ENCODE assay signal across 7 cellular contexts in genomic region chr12:42332301-42332894, GRCh38. TPM values are rescaled to one million over a fixed set of nuclear protein-coding genes. Genes with fewer than 3 reads are reported as not detected.
DNase-seq lines count a peak whose midpoint lies in the region; ATAC-seq, FAIRE-seq and TF ChIP-seq lines count a peak whose summit lies in the region.

No MANE protein-coding gene starts in this region.

- no peak overlapping the region for H3K27ac Mint-ChIP-seq in central memory CD8-positive, alpha-beta T cell (ENCODE audit: low read depth)

- 0 out of 2 replicates have a peak, but pooled peaks have one; percentile 26 for TF ChIP-seq RAD21 in HepG2 (CRISPR knock-in tag; IDR thresholded peaks at IDR 0.05)

- no peak overlapping the region for H3K4me3 Mint-ChIP-seq in central memory CD8-positive, alpha-beta T cell

- POLR2A ChIA-PET in HepG2 (lab: Yijun Ruan, JAX): no interaction called here

- CTCF ChIA-PET in HepG2 (lab: Yijun Ruan, JAX; ENCODE audit: low intra/inter-chr PET ratio, low total read pairs): interaction anchor here (1.3 to 2.3 kb wide), 2 partner anchors 77 to 203 kb away, joined by 4 to 16 read pairs; no protein-coding TSS in a partner anchor

- peaks cover 47% of the 10 kb centered on the region for H3K4me1 ChIP-seq in HepG2 (ENCODE audit: insufficient read depth, low read length)

- peaks cover 55% of the 10 kb centered on the region for H3K4me1 Mint-ChIP-seq in central memory CD8-positive, alpha-beta T cell

- no peak overlapping the region for H3K4me2 ChIP-seq in HepG2 (ENCODE audit: low read depth, low read length)

- TF ChIP-seq POLR2A in HepG2 (IDR thresholded peaks at IDR 0.05; ENCODE audit: insufficient read depth in 1 of 2, low read depth in 2 of 2, low read length in 2 of 2): no peak

- peaks cover 20% of the 10 kb centered on the region for H3K36me3 Mint-ChIP-seq in central memory CD8-positive, alpha-beta T cell (ENCODE audit: insufficient read depth)

- no peaks in the 10 kb centered on the region for H3K27me3 Mint-ChIP-seq in central memory CD8-positive, alpha-beta T cell

- in situ Hi-C loops in HepG2 (cut with HindIII; ENCODE audit: extremely low pct_ligation_motif_present, low pct_unique_long_range_greater_than_20kb): no loop called here

- H3K27me3 ChIP-seq in HepG2 (ENCODE audit: control insufficient read depth in 1 of 2, insufficient read depth in 2 of 2, low read length in 2 of 2): no peaks in the 10 kb centered on the region

- TF ChIP-seq CTCF in HepG2 (CRISPR knock-in tag; IDR thresholded peaks at IDR 0.05): peak; percentile 52

- ATAC-seq in GM19372 (IDR thresholded peaks at IDR 0.05; ENCODE audit: low read depth, unreplicated experiment) (peak; percentile 79), HG03558 (IDR thresholded peaks at IDR 0.05; ENCODE audit: extremely low read depth, unreplicated experiment) (peak; percentile 63), HepG2 (peak; percentile 51)
- peak; percentile 64 for ATAC-seq in central memory CD8-positive, alpha-beta T cell (replicated peaks; ENCODE audit: extremely low read depth, poor library complexity, severe bottlenecking)

- WGBS in HepG2 (ENCODE audit: low lambda C conversion rate): 47% methylated on average over 4 of the region's 4 CpGs

- no peaks in the 10 kb centered on the region for H3K9me3 Mint-ChIP-seq in central memory CD8-positive, alpha-beta T cell

- intact Hi-C loops in HepG2 (cut with micrococcal nuclease; ENCODE audit: unreplicated experiment): loop anchor here (1.0 to 2.0 kb wide), 2 partner anchors 40 to 203 kb away; no protein-coding TSS in a partner anchor

- no TSS peak for BruUV-seq in HepG2 (replicated peaks; lab: Mats Ljungman, UMichigan)

- no peak overlapping the region for H3K27ac ChIP-seq in HepG2 (ENCODE audit: extremely low read length, insufficient read depth, low read length)

- peaks cover 27% of the 10 kb centered on the region for H4K20me1 ChIP-seq in HepG2 (ENCODE audit: insufficient read depth, low read length)

- H2AFZ ChIP-seq in HepG2 (ENCODE audit: low read length): no peak overlapping the region

- H3K36me3 ChIP-seq in HepG2 (replicated peaks in 1 of 2; ENCODE audit: control insufficient read depth in 1 of 2, insufficient read depth in 2 of 2, low read length in 2 of 2): peaks cover 0 to 7% of the 10 kb centered on the region in 2 experiments; a peak in 3 of 5 replicates

- H3K4me3 ChIP-seq in HepG2 (replicated peaks in 1 of 3; ENCODE audit: insufficient read depth in 1 of 3, low read depth in 2 of 3, low read length in 3 of 3): no peak overlapping the region

- H3K9ac ChIP-seq in HepG2 (ENCODE audit: insufficient read depth, low read depth, low read length): no peak overlapping the region

- no peak for TF ChIP-seq EP300 in HepG2 (IDR thresholded peaks at IDR 0.05; ENCODE audit: low read depth in 2 of 2, low read length in 2 of 2)
- TF ChIP-seq EP300 in HepG2 (CRISPR knock-in tag; IDR thresholded peaks at IDR 0.05; ENCODE audit: borderline replicate concordance): no peak

- H3K9me3 ChIP-seq in HepG2 (ENCODE audit: low read length): no peaks in the 10 kb centered on the region

- FAIRE-seq in HepG2 (lab: Jason Lieb, UNC): no peak

- DNase-seq in Daoy (ENCODE audit: low read depth) (peak; percentile 9), NOMO-1 treated with dmso at 0.1 percent for 144 hours (lab: John Stamatoyannopoulos, UW; ENCODE audit: unreplicated experiment) (peak; percentile 1), HepG2 (ENCODE audit: low spot score) (peak; percentile 34), GF-D8 (lab: John Stamatoyannopoulos, UW) (no peak)
- no peak for DNase-seq in central memory CD8-positive, alpha-beta T cell (ENCODE audit: low spot score in 2 of 2)

- H3K79me2 ChIP-seq in HepG2 (ENCODE audit: insufficient read depth, low read length): peaks cover 71% of the 10 kb centered on the region

TF ChIP-seq in HepG2, 621 proteins besides CTCF, POLR2A, EP300 and RAD21 (continues in another document):
- TF ChIP-seq SSRP1 (CRISPR knock-in tag; IDR thresholded peaks at IDR 0.05) (no peak), KAT7 (CRISPR knock-in tag; IDR thresholded peaks at IDR 0.05; ENCODE audit: borderline replicate concordance) (no peak), ZFP91 (CRISPR knock-in tag; IDR thresholded peaks at IDR 0.05; ENCODE audit: borderline replicate concordance) (no peak), ZNF816 (CRISPR knock-in tag; IDR thresholded peaks at IDR 0.05; ENCODE audit: borderline replicate concordance) (no peak), ZNF562 (CRISPR knock-in tag; IDR thresholded peaks at IDR 0.05; ENCODE audit: borderline replicate concordance) (no peak), FOXO4 (CRISPR knock-in tag; conservative IDR thresholded peaks at IDR 0.05) (no peak)

RNA-seq across cellular contexts. Expression of gene PPHLN1, which starts 6.4 kb away (rescaled TPM):
- 84.1 and 91.9 TPM in 2 replicates for total RNA-seq in Daoy (2014; rRNA removed; shearing (Covaris generic))
- 66.0 and 84.1 TPM in 2 replicates for total RNA-seq in HepG2 (2016; rRNA removed; fragmentation: Illumina TruSeq; extraction: Trizol)
- total RNA-seq in HepG2 (2016; cell fraction: cytosol; rRNA removed; fragmentation: Illumina TruSeq; extraction: Trizol; ENCODE audit: low read depth): 30.8 and 34.8 TPM in 2 replicates
- 67.4 and 90.9 TPM in 2 replicates for total RNA-seq in HepG2 (2016; cell fraction: insoluble cytoplasmic fraction; rRNA removed; fragmentation: Illumina TruSeq; extraction: Trizol)
- total RNA-seq in HepG2 (2016; cell fraction: membrane; rRNA removed; fragmentation: Illumina TruSeq; extraction: Trizol): 19.0 and 24.2 TPM in 2 replicates
- total RNA-seq in HepG2 (2016; cell fraction: nucleus; rRNA removed; fragmentation: Illumina TruSeq; extraction: Trizol): 50.4 and 54.3 TPM in 2 replicates
- 34.7 and 43.4 TPM in 2 replicates for polyA plus RNA-seq in HepG2 (2011; rRNA removed)
- 16.1 and 24.0 TPM in 2 replicates for polyA plus RNA-seq in HepG2 (2011; cell fraction: cytosol; rRNA removed)
- 40.6 and 51.5 TPM in 2 replicates for polyA plus RNA-seq in HepG2 (2011; cell fraction: nucleus; rRNA removed)
- polyA plus RNA-seq in HepG2 (2012): 32.0 and 46.1 TPM in 2 replicates
- 3.3 and 3.6 TPM in 2 replicates for polyA plus RNA-seq in HepG2 (2016; cell fraction: cytosol; fragmentation: Illumina TruSeq; extraction: Trizol; ENCODE audit: low read depth)
- 82.9 and 84.4 TPM in 2 replicates for polyA plus RNA-seq in HepG2 (2016; cell fraction: insoluble cytoplasmic fraction; fragmentation: Illumina TruSeq; extraction: Trizol; ENCODE audit: low read depth)
- 7.7 and 8.9 TPM in 2 replicates for polyA plus RNA-seq in HepG2 (2016; cell fraction: membrane; fragmentation: Illumina TruSeq; extraction: Trizol; ENCODE audit: low read depth)
- polyA plus RNA-seq in HepG2 (2016; cell fraction: nucleus; fragmentation: Illumina TruSeq; extraction: Trizol; ENCODE audit: insufficient read depth, low read depth): 65.4 and 67.6 TPM in 2 replicates
- polyA minus RNA-seq in HepG2 (2011; rRNA and poly(A)+ RNA removed; ENCODE audit: low replicate concordance): 11.0 and 27.5 TPM in 2 replicates
- polyA minus RNA-seq in HepG2 (2011; cell fraction: cytosol; rRNA and poly(A)+ RNA removed): 18.3 and 19.3 TPM in 2 replicates
- polyA minus RNA-seq in HepG2 (2011; cell fraction: nucleus; rRNA and poly(A)+ RNA removed): 102 and 120 TPM in 2 replicates

RNA-seq across cellular contexts. Expression of gene ZCRB1, which starts 6.5 kb away (rescaled TPM):
- total RNA-seq in Daoy (2014; rRNA removed; shearing (Covaris generic)): 52.9 and 64.9 TPM in 2 replicates
- 49.8 and 76.2 TPM in 2 replicates for total RNA-seq in HepG2 (2016; rRNA removed; fragmentation: Illumina TruSeq; extraction: Trizol)
- total RNA-seq in HepG2 (2016; cell fraction: cytosol; rRNA removed; fragmentation: Illumina TruSeq; extraction: Trizol; ENCODE audit: low read depth): 27.3 and 35.5 TPM in 2 replicates
- 50.5 and 74.4 TPM in 2 replicates for total RNA-seq in HepG2 (2016; cell fraction: insoluble cytoplasmic fraction; rRNA removed; fragmentation: Illumina TruSeq; extraction: Trizol)
- total RNA-seq in HepG2 (2016; cell fraction: membrane; rRNA removed; fragmentation: Illumina TruSeq; extraction: Trizol): 56.3 and 67.3 TPM in 2 replicates
- total RNA-seq in HepG2 (2016; cell fraction: nucleus; rRNA removed; fragmentation: Illumina TruSeq; extraction: Trizol): 16.7 and 18.9 TPM in 2 replicates
- polyA plus RNA-seq in HepG2 (2011; rRNA removed): 35.9 and 43.5 TPM in 2 replicates
- 12.7 and 13.0 TPM in 2 replicates for polyA plus RNA-seq in HepG2 (2011; cell fraction: cytosol; rRNA removed)
- 5.1 and 7.0 TPM in 2 replicates for polyA plus RNA-seq in HepG2 (2011; cell fraction: nucleus; rRNA removed)
- polyA plus RNA-seq in HepG2 (2012): 38.1 and 46.1 TPM in 2 replicates
- polyA plus RNA-seq in HepG2 (2016; cell fraction: cytosol; fragmentation: Illumina TruSeq; extraction: Trizol; ENCODE audit: low read depth): 39.6 and 60.0 TPM in 2 replicates
- 86.0 and 86.8 TPM in 2 replicates for polyA plus RNA-seq in HepG2 (2016; cell fraction: insoluble cytoplasmic fraction; fragmentation: Illumina TruSeq; extraction: Trizol; ENCODE audit: low read depth)
- 56.5 and 73.0 TPM in 2 replicates for polyA plus RNA-seq in HepG2 (2016; cell fraction: membrane; fragmentation: Illumina TruSeq; extraction: Trizol; ENCODE audit: low read depth)
- polyA plus RNA-seq in HepG2 (2016; cell fraction: nucleus; fragmentation: Illumina TruSeq; extraction: Trizol; ENCODE audit: insufficient read depth, low read depth): 30.3 and 33.8 TPM in 2 replicates
- polyA minus RNA-seq in HepG2 (2011; rRNA and poly(A)+ RNA removed; ENCODE audit: low replicate concordance): 25.9 and 33.4 TPM in 2 replicates
- polyA minus RNA-seq in HepG2 (2011; cell fraction: cytosol; rRNA and poly(A)+ RNA removed): 9.9 and 16.4 TPM in 2 replicates
- polyA minus RNA-seq in HepG2 (2011; cell fraction: nucleus; rRNA and poly(A)+ RNA removed): 12.2 and 13.4 TPM in 2 replicates

Comparison
In these comparisons a context has a peak if more than half of its experiments do, and no peak if none do; other contexts are left out.
1. DNase-seq: peak in Daoy (single experiment), NOMO-1 treated with dmso at 0.1 percent for 144 hours (single experiment) and HepG2 (single experiment); none in central memory CD8-positive, alpha-beta T cell (0 of 2) and GF-D8 (single experiment).
2. Peak in every context shown above with its lines, with median percentiles within 50 percentile points of each other: ATAC-seq.